Comparison of ENCODE assay signal across 1 cellular context in the genomic region with DNA sequence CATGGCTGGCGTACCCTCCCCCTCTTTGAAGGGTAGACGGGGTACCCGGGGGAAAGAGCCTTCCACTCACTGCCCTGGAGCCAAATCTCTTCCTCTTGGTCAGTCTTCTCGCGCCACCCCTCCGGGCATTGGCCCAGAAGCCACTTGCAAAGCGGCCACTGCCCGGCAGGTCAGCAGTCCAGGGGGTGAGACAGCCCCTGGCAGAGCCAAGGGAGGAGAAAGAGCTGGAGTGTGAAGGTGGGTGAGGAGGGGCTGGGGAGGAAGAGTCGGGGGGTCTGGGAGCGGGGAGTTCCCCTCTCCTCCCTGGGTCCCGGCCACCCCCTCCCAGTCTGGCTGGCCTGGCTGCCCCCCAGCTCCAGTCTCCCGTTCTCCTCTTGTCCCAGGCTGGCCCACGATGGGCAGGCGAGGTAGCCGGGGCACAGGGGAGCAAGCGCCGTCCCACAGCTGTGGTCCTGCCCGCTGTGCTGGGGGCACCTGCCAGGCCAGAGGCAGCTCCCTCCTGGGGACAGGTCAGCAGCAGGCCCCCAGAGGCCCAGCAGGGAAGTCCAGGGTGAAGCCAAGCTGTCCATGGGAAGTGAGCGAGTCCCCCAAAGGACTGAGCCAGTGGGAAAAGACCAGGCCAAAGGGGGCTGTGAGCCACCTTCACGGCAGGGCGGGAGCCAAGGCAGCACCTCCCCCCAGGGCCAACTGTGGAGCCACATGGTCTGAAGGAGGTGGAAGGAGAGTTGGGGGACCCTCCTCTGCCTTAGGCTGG.
A peak's percentile ranks its signal among the peaks of the same experiment; 100 is the strongest.
TF ChIP-seq lines count a peak whose summit lies in the region.

No MANE protein-coding gene starts in this region.

TF ChIP-seq in HepG2, 621 proteins besides CTCF, POLR2A, EP300 and RAD21 (continued from another document):
- TF ChIP-seq, protein P1, sequence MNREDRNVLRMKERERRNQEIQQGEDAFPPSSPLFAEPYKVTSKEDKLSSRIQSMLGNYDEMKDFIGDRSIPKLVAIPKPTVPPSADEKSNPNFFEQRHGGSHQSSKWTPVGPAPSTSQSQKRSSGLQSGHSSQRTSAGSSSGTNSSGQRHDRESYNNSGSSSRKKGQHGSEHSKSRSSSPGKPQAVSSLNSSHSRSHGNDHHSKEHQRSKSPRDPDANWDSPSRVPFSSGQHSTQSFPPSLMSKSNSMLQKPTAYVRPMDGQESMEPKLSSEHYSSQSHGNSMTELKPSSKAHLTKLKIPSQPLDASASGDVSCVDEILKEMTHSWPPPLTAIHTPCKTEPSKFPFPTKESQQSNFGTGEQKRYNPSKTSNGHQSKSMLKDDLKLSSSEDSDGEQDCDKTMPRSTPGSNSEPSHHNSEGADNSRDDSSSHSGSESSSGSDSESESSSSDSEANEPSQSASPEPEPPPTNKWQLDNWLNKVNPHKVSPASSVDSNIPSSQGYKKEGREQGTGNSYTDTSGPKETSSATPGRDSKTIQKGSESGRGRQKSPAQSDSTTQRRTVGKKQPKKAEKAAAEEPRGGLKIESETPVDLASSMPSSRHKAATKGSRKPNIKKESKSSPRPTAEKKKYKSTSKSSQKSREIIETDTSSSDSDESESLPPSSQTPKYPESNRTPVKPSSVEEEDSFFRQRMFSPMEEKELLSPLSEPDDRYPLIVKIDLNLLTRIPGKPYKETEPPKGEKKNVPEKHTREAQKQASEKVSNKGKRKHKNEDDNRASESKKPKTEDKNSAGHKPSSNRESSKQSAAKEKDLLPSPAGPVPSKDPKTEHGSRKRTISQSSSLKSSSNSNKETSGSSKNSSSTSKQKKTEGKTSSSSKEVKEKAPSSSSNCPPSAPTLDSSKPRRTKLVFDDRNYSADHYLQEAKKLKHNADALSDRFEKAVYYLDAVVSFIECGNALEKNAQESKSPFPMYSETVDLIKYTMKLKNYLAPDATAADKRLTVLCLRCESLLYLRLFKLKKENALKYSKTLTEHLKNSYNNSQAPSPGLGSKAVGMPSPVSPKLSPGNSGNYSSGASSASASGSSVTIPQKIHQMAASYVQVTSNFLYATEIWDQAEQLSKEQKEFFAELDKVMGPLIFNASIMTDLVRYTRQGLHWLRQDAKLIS (CRISPR knock-in tag; IDR thresholded peaks at IDR 0.05), result peak; percentile 85
- TF ChIP-seq IRF2 (CRISPR knock-in tag; IDR thresholded peaks at IDR 0.05), result 0 out of 2 replicates have a peak, but pooled peaks have one; percentile 21
- TF ChIP-seq ZFP90 (CRISPR knock-in tag; IDR thresholded peaks at IDR 0.05; ENCODE audit: borderline replicate concordance), result 0 out of 2 replicates have a peak, but pooled peaks have one; percentile 8
- peak; percentile 45 for TF ChIP-seq BRD4 (CRISPR knock-in tag; IDR thresholded peaks at IDR 0.05)
- TF ChIP-seq, protein P2, sequence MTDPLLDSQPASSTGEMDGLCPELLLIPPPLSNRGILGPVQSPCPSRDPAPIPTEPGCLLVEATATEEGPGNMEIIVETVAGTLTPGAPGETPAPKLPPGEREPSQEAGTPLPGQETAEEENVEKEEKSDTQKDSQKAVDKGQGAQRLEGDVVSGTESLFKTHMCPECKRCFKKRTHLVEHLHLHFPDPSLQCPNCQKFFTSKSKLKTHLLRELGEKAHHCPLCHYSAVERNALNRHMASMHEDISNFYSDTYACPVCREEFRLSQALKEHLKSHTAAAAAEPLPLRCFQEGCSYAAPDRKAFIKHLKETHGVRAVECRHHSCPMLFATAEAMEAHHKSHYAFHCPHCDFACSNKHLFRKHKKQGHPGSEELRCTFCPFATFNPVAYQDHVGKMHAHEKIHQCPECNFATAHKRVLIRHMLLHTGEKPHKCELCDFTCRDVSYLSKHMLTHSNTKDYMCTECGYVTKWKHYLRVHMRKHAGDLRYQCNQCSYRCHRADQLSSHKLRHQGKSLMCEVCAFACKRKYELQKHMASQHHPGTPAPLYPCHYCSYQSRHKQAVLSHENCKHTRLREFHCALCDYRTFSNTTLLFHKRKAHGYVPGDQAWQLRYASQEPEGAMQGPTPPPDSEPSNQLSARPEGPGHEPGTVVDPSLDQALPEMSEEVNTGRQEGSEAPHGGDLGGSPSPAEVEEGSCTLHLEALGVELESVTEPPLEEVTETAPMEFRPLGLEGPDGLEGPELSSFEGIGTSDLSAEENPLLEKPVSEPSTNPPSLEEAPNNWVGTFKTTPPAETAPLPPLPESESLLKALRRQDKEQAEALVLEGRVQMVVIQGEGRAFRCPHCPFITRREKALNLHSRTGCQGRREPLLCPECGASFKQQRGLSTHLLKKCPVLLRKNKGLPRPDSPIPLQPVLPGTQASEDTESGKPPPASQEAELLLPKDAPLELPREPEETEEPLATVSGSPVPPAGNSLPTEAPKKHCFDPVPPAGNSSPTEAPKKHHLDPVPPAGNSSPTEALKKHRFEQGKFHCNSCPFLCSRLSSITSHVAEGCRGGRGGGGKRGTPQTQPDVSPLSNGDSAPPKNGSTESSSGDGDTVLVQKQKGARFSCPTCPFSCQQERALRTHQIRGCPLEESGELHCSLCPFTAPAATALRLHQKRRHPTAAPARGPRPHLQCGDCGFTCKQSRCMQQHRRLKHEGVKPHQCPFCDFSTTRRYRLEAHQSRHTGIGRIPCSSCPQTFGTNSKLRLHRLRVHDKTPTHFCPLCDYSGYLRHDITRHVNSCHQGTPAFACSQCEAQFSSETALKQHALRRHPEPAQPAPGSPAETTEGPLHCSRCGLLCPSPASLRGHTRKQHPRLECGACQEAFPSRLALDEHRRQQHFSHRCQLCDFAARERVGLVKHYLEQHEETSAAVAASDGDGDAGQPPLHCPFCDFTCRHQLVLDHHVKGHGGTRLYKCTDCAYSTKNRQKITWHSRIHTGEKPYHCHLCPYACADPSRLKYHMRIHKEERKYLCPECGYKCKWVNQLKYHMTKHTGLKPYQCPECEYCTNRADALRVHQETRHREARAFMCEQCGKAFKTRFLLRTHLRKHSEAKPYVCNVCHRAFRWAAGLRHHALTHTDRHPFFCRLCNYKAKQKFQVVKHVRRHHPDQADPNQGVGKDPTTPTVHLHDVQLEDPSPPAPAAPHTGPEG (CRISPR knock-in tag; IDR thresholded peaks at IDR 0.05), result 0 out of 2 replicates have a peak, but pooled peaks have one; percentile 17
- TF ChIP-seq ZC3H13 (CRISPR knock-in tag; IDR thresholded peaks at IDR 0.05), result 0 out of 2 replicates have a peak, but pooled peaks have one; percentile 63
- TF ChIP-seq, protein P3, sequence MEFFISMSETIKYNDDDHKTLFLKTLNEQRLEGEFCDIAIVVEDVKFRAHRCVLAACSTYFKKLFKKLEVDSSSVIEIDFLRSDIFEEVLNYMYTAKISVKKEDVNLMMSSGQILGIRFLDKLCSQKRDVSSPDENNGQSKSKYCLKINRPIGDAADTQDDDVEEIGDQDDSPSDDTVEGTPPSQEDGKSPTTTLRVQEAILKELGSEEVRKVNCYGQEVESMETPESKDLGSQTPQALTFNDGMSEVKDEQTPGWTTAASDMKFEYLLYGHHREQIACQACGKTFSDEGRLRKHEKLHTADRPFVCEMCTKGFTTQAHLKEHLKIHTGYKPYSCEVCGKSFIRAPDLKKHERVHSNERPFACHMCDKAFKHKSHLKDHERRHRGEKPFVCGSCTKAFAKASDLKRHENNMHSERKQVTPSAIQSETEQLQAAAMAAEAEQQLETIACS (CRISPR knock-in tag; IDR thresholded peaks at IDR 0.05), result no peak
- TF ChIP-seq ZFY (CRISPR knock-in tag; IDR thresholded peaks at IDR 0.05), result peak; percentile 43
- TF ChIP-seq TAF1 (CRISPR knock-in tag; IDR thresholded peaks at IDR 0.05), result peak; percentile 40; the same call in 1 of the 2 replicates
- TF ChIP-seq, protein P4, sequence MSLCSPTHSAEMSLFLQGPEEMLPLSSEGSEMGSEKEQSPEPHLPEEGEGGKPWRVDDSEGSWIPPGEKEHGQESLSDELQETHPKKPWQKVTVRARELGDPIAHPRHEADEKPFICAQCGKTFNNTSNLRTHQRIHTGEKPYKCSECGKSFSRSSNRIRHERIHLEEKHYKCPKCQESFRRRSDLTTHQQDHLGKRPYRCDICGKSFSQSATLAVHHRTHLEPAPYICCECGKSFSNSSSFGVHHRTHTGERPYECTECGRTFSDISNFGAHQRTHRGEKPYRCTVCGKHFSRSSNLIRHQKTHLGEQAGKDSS (CRISPR knock-in tag; IDR thresholded peaks at IDR 0.05; ENCODE audit: borderline replicate concordance, low read depth), result 0 out of 2 replicates have a peak, but pooled peaks have one; percentile 20
- TF ChIP-seq, protein P5, sequence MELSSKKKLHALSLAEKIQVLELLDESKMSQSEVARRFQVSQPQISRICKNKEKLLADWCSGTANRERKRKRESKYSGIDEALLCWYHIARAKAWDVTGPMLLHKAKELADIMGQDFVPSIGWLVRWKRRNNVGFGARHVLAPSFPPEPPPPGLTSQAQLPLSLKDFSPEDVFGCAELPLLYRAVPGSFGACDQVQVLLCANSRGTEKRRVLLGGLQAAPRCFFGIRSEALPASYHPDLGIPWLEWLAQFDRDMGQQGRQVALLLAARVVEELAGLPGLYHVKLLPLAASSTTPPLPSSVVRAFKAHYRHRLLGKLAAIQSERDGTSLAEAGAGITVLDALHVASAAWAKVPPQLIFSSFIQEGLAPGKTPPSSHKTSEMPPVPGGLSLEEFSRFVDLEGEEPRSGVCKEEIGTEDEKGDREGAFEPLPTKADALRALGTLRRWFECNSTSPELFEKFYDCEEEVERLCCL (CRISPR knock-in tag; IDR thresholded peaks at IDR 0.05; ENCODE audit: borderline replicate concordance), result 0 out of 2 replicates have a peak, but pooled peaks have one; percentile 38
- TF ChIP-seq ZNF24 (IDR thresholded peaks at IDR 0.05), result no peak
- TF ChIP-seq, protein P6, sequence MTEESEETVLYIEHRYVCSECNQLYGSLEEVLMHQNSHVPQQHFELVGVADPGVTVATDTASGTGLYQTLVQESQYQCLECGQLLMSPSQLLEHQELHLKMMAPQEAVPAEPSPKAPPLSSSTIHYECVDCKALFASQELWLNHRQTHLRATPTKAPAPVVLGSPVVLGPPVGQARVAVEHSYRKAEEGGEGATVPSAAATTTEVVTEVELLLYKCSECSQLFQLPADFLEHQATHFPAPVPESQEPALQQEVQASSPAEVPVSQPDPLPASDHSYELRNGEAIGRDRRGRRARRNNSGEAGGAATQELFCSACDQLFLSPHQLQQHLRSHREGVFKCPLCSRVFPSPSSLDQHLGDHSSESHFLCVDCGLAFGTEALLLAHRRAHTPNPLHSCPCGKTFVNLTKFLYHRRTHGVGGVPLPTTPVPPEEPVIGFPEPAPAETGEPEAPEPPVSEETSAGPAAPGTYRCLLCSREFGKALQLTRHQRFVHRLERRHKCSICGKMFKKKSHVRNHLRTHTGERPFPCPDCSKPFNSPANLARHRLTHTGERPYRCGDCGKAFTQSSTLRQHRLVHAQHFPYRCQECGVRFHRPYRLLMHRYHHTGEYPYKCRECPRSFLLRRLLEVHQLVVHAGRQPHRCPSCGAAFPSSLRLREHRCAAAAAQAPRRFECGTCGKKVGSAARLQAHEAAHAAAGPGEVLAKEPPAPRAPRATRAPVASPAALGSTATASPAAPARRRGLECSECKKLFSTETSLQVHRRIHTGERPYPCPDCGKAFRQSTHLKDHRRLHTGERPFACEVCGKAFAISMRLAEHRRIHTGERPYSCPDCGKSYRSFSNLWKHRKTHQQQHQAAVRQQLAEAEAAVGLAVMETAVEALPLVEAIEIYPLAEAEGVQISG (CRISPR knock-in tag; IDR thresholded peaks at IDR 0.05), result 0 out of 2 replicates have a peak, but pooled peaks have one; percentile 12
- TF ChIP-seq SRY (CRISPR knock-in tag; IDR thresholded peaks at IDR 0.05), result peak; percentile 14; the same call in 1 of the 2 replicates
- TF ChIP-seq KDM5B (CRISPR knock-in tag; IDR thresholded peaks at IDR 0.05; ENCODE audit: borderline replicate concordance), result peak; percentile 6; the same call in 1 of the 2 replicates
- no peak for TF ChIP-seq JUN (CRISPR knock-in tag; IDR thresholded peaks at IDR 0.05)
- TF ChIP-seq, protein P7, sequence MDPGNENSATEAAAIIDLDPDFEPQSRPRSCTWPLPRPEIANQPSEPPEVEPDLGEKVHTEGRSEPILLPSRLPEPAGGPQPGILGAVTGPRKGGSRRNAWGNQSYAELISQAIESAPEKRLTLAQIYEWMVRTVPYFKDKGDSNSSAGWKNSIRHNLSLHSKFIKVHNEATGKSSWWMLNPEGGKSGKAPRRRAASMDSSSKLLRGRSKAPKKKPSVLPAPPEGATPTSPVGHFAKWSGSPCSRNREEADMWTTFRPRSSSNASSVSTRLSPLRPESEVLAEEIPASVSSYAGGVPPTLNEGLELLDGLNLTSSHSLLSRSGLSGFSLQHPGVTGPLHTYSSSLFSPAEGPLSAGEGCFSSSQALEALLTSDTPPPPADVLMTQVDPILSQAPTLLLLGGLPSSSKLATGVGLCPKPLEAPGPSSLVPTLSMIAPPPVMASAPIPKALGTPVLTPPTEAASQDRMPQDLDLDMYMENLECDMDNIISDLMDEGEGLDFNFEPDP (CRISPR knock-in tag; conservative IDR thresholded peaks at IDR 0.05), result 0 out of 2 replicates have a peak, but pooled peaks have one; percentile 83
- TF ChIP-seq HNRNPL (IDR thresholded peaks at IDR 0.05; ENCODE audit: low read depth, low read length), result peak; percentile 72; the same call in 1 of the 2 replicates
